In genomic region chr14:64934338-64934939, GRCh38 we compare ENCODE assay signal across 26 cellular contexts. TPM values are rescaled to one million over a fixed set of nuclear protein-coding genes. Genes with fewer than 3 reads are reported as not detected.
DNase-seq lines count a peak whose midpoint lies in the region; ATAC-seq and TF ChIP-seq lines count a peak whose summit lies in the region.
"Had no signal": no experiment of that assay in that cellular context is flagged by ENCODE, and none has a peak within 500 bp of the region (broad histone marks: within the 10 kb centered on the region; RNA-seq: fewer than 3 reads in every experiment).

No MANE protein-coding gene starts in this region.

- intact Hi-C loops in HCT116 (cut with micrococcal nuclease): no loop called here

- peaks cover 9 to 22% of the 10 kb centered on the region in 2 experiments; a peak in 3 of 4 replicates for H3K36me3 ChIP-seq in HCT116 (ENCODE audit: control insufficient read depth in 1 of 2, insufficient read depth in 2 of 2, low read length in 2 of 2)
- H3K36me3 ChIP-seq in parathyroid adenoma (ENCODE audit: control insufficient read depth, insufficient read depth, low read length): no peaks in the 10 kb centered on the region
- H3K36me3 ChIP-seq: uterus had no signal

- POLR2A ChIA-PET in HCT116 (lab: Charles Lee): no interaction called here
- POLR2A ChIA-PET in WTC11 (lab: Charles Lee): no interaction called here

- no peak overlapping the region for H3K4me3 Mint-ChIP-seq in activated T-cell treated with anti-CD3 and anti-CD28 coated beads, Interleukin-2, amount 50 U/mL, for 24 hours
- H3K4me3 Mint-ChIP-seq in central memory CD8-positive, alpha-beta T cell: no peak overlapping the region
- no peak overlapping the region for H3K4me3 Mint-ChIP-seq in WTC11

- CTCF ChIA-PET in HCT116 (lab: Charles Lee): no interaction called here
- CTCF ChIA-PET in WTC11 (lab: Charles Lee): no interaction called here

- H3K36me3 Mint-ChIP-seq in activated T-cell treated with anti-CD3 and anti-CD28 coated beads, Interleukin-2, amount 50 U/mL, for 24 hours (ENCODE audit: low read depth): peaks cover 41% of the 10 kb centered on the region
- H3K36me3 Mint-ChIP-seq in central memory CD8-positive, alpha-beta T cell (ENCODE audit: insufficient read depth): peaks cover 37% of the 10 kb centered on the region
- peaks cover 29% of the 10 kb centered on the region for H3K36me3 Mint-ChIP-seq in WTC11

- TF ChIP-seq CTCF in HCT116 (IDR thresholded peaks at IDR 0.05 in 2 of 3, conservative IDR thresholded peaks at IDR 0.05 in 1 of 3; ENCODE audit: borderline replicate concordance in 1 of 3, insufficient read depth in 1 of 3, low read depth in 2 of 3, low read length in 2 of 3): no peak
- no peak for TF ChIP-seq CTCF in parathyroid adenoma (IDR thresholded peaks at IDR 0.05)
- no peak for TF ChIP-seq CTCF in WTC11 (IDR thresholded peaks at IDR 0.05)

- H3K9me2 ChIP-seq in HCT116 (ENCODE audit: insufficient read depth): no peaks in the 10 kb centered on the region

- H2AFZ ChIP-seq in HCT116 (ENCODE audit: low read depth, low read length, poor library complexity, severe bottlenecking): no peak overlapping the region
- no peak overlapping the region for H2AFZ ChIP-seq in parathyroid adenoma

- H3K4me1 Mint-ChIP-seq in activated T-cell treated with anti-CD3 and anti-CD28 coated beads, Interleukin-2, amount 50 U/mL, for 24 hours (ENCODE audit: low read depth): peaks cover 54% of the 10 kb centered on the region
- H3K4me1 Mint-ChIP-seq in central memory CD8-positive, alpha-beta T cell: peaks cover 43% of the 10 kb centered on the region
- no peaks in the 10 kb centered on the region for H3K4me1 Mint-ChIP-seq in WTC11

- H3K79me2 ChIP-seq in HCT116 (ENCODE audit: insufficient read depth, low read length): peaks cover 7% of the 10 kb centered on the region; the same call in 1 of the 2 replicates
- peaks cover 3% of the 10 kb centered on the region for H3K79me2 ChIP-seq in parathyroid adenoma

- no peak for TF ChIP-seq RAD21 in HCT116 (IDR thresholded peaks at IDR 0.05; ENCODE audit: low read depth)

- no peak for DNase-seq in activated T-cell treated with anti-CD3 and anti-CD28 coated beads, Interleukin-2, amount 50 U/mL, for 24 hours
- DNase-seq in activated T-cell treated with anti-CD3 and anti-CD28 coated beads, Interleukin-2, amount 50 U/mL, for 48 hours: no peak
- DNase-seq in HCT116 (ENCODE audit: low read depth, low spot score) (no peak), anterior cingulate cortex (lab: John Stamatoyannopoulos, UW) (no peak), WTC11 (ENCODE audit: low spot score) (no peak), C1 segment of cervical spinal cord (lab: John Stamatoyannopoulos, UW) (no peak)
- DNase-seq in central memory CD8-positive, alpha-beta T cell (ENCODE audit: low spot score in 2 of 2): no peak
- DNase-seq: activated CD8-positive, alpha-beta memory T cell treated with anti-CD3 and anti-CD28 coated beads, Interleukin-2, amount 50 U/mL, for 4 hours; BE2C; dermis blood vessel endothelial cell; lower lobe of right lung; NCI-H1048; NCI-H187; NCI-H526; small intestine; stimulated activated CD4-positive, alpha-beta T cell treated with anti-CD3 and anti-CD28 coated beads, Interleukin-2, amount 100 ng/mL, for 24 hours; T1000; uterus had no signal

- H3K9me3 ChIP-seq in HCT116 (ENCODE audit: control insufficient read depth in 1 of 2, insufficient read depth in 1 of 2, low read depth in 1 of 2, low read length in 2 of 2): no peaks in the 10 kb centered on the region
- no peaks in the 10 kb centered on the region for H3K9me3 ChIP-seq in parathyroid adenoma (ENCODE audit: control insufficient read depth, low read length)
- H3K9me3 ChIP-seq: ascending aorta, BE2C, lower lobe of right lung, mucosa of descending colon, suprapubic skin, uterus had no signal

- H4K20me1 ChIP-seq in HCT116 (ENCODE audit: insufficient read depth): no peaks in the 10 kb centered on the region

- BruUV-seq in HCT116 (replicated peaks; lab: Mats Ljungman, UMichigan): TSS peak; percentile 14

- peak overlapping the region; percentile 66 for H3K27ac Mint-ChIP-seq in activated T-cell treated with anti-CD3 and anti-CD28 coated beads, Interleukin-2, amount 50 U/mL, for 24 hours
- peak overlapping the region; percentile 89 for H3K27ac Mint-ChIP-seq in central memory CD8-positive, alpha-beta T cell (ENCODE audit: low read depth)
- H3K27ac Mint-ChIP-seq in WTC11: no peak overlapping the region

- H3K27me3 ChIP-seq in HCT116 (ENCODE audit: insufficient read depth, low read length): no peaks in the 10 kb centered on the region
- H3K27me3 ChIP-seq in parathyroid adenoma (ENCODE audit: control insufficient read depth, insufficient read depth, low read length): no peaks in the 10 kb centered on the region
- H3K27me3 ChIP-seq: ascending aorta, BE2C, suprapubic skin, uterus had no signal

- H3K9ac ChIP-seq in HCT116 (ENCODE audit: low read length): no peak overlapping the region
- no peak overlapping the region for H3K9ac ChIP-seq in parathyroid adenoma

- H3K9me3 Mint-ChIP-seq in activated T-cell treated with anti-CD3 and anti-CD28 coated beads, Interleukin-2, amount 50 U/mL, for 24 hours: no peaks in the 10 kb centered on the region
- no peaks in the 10 kb centered on the region for H3K9me3 Mint-ChIP-seq in central memory CD8-positive, alpha-beta T cell
- no peaks in the 10 kb centered on the region for H3K9me3 Mint-ChIP-seq in WTC11

- H3K4me1 ChIP-seq in HCT116 (ENCODE audit: control insufficient read depth in 1 of 2, insufficient read depth in 2 of 2, low read length in 2 of 2) (no peaks in the 10 kb centered on the region), parathyroid adenoma (peaks cover 51% of the 10 kb centered on the region)
- H3K4me1 ChIP-seq: BE2C, lower lobe of right lung, uterus had no signal

- RAD21 ChIA-PET in HCT116 (lab: Charles Lee; ENCODE audit: low non-redundant PET in 1 of 2, low total read pairs in 2 of 2, uncharacterized antibody in 2 of 2, unreplicated experiment in 2 of 2): no interaction called here

- no peaks in the 10 kb centered on the region for H3K27me3 Mint-ChIP-seq in activated T-cell treated with anti-CD3 and anti-CD28 coated beads, Interleukin-2, amount 50 U/mL, for 24 hours
- no peaks in the 10 kb centered on the region for H3K27me3 Mint-ChIP-seq in central memory CD8-positive, alpha-beta T cell
- no peaks in the 10 kb centered on the region for H3K27me3 Mint-ChIP-seq in WTC11 (ENCODE audit: low read depth)

- H3K4me3 ChIP-seq in HCT116 (replicated peaks in 1 of 2; ENCODE audit: low read depth in 1 of 2, low read length in 2 of 2): no peak overlapping the region
- H3K4me3 ChIP-seq in parathyroid adenoma (ENCODE audit: low read depth, low read length): no peak overlapping the region
- H3K4me3 ChIP-seq: ascending aorta, lower lobe of right lung, mucosa of descending colon, suprapubic skin, uterus had no signal

- H3K27ac ChIP-seq in HCT116 (ENCODE audit: low read depth, low read length) (no peak overlapping the region), parathyroid adenoma (peak overlapping the region; percentile 42)
- H3K27ac ChIP-seq: lower lobe of right lung, suprapubic skin, uterus had no signal

- H3K4me2 ChIP-seq in HCT116 (ENCODE audit: low read length) (no peak overlapping the region), parathyroid adenoma (ENCODE audit: low read length) (no peak overlapping the region)

- ATAC-seq in HCT116 (no peak), WTC11 (no peak)
- ATAC-seq in central memory CD8-positive, alpha-beta T cell (replicated peaks; ENCODE audit: extremely low read depth, poor library complexity, severe bottlenecking): no peak
- ATAC-seq: lower lobe of right lung, mucosa of descending colon had no signal

- TF ChIP-seq POLR2A in HCT116 (IDR thresholded peaks at IDR 0.05; ENCODE audit: borderline replicate concordance, extremely low read depth, insufficient read depth, insufficient read length): no peak

TF ChIP-seq in HCT116, 20 proteins besides CTCF, POLR2A, EP300 and RAD21:
- TF ChIP-seq POLR2AphosphoS5 (IDR thresholded peaks at IDR 0.05; ENCODE audit: low read depth, low read length) (no peak), SIN3A (IDR thresholded peaks at IDR 0.05; ENCODE audit: low read depth) (no peak), MAX (IDR thresholded peaks at IDR 0.05) (no peak), TCF7L2 (IDR thresholded peaks at IDR 0.05; ENCODE audit: borderline replicate concordance, extremely low read depth, insufficient read depth, insufficient read length) (no peak)

TF ChIP-seq in WTC11, 78 proteins besides CTCF, POLR2A, EP300 and RAD21 (continues in another document):
- no peak for TF ChIP-seq CDX4 (CRISPR knock-in tag; IDR thresholded peaks at IDR 0.05; ENCODE audit: borderline replicate concordance)
- TF ChIP-seq ZNF512 (CRISPR knock-in tag; IDR thresholded peaks at IDR 0.05; ENCODE audit: borderline replicate concordance): no peak

RNA-seq across cellular contexts. Expression of gene GPX2, which starts 8.1 kb away (rescaled TPM):
- total RNA-seq in HCT116 (2021; ENCODE audit: unreplicated experiment) (0.61 TPM), WTC11 (2021) (0.80 to 1.5 TPM (median 1.0 TPM) in 3 replicates)
- polyA plus RNA-seq in HCT116 (2012): 0.10 and 0.22 TPM in 2 replicates
- total RNA-seq: A673, ascending aorta, cardiac septum, dermis blood vessel endothelial cell, fibroblast of lung, lower lobe of right lung, pulmonary artery endothelial cell had no signal
- polyA plus RNA-seq: fibroblast of lung had no signal

RNA-seq across cellular contexts. Expression of gene CHURC1, which starts 20.2 kb away (rescaled TPM):
- total RNA-seq in HCT116 (2021; ENCODE audit: unreplicated experiment) (47.5 TPM), WTC11 (2021) (47.3 to 52.4 TPM (median 49.1 TPM) in 3 replicates)
- 23.0 and 27.3 TPM in 2 replicates for polyA plus RNA-seq in HCT116 (2012)

RNA-seq across cellular contexts. Expression of gene RAB15, which starts 37.7 kb away (rescaled TPM):
- 3.3 TPM for total RNA-seq in HCT116 (2021; ENCODE audit: unreplicated experiment)
- polyA plus RNA-seq in HCT116 (2012): 5.5 and 5.7 TPM in 2 replicates
- total RNA-seq in WTC11 (2021): 38.4 to 49.1 TPM (median 38.6 TPM) in 3 replicates

RNA-seq across cellular contexts. Expression of gene FNTB, which starts 52.3 kb away (rescaled TPM):
- total RNA-seq in HCT116 (2021; ENCODE audit: unreplicated experiment) (26.7 TPM), WTC11 (2021) (14.2 to 18.2 TPM (median 17.3 TPM) in 3 replicates)
- 27.5 and 28.0 TPM in 2 replicates for polyA plus RNA-seq in HCT116 (2012)

RNA-seq across cellular contexts. Expression of gene SPTB, which starts 54.7 kb away (rescaled TPM):
- total RNA-seq in HCT116 (2021; ENCODE audit: unreplicated experiment): 4.2 TPM
- 4.2 TPM in 2 replicates for polyA plus RNA-seq in HCT116 (2012)
- total RNA-seq in WTC11 (2021): 2.5 to 3.2 TPM (median 2.8 TPM) in 3 replicates
- total RNA-seq: fibroblast of lung had no signal
- polyA plus RNA-seq: fibroblast of lung had no signal
